8 cellular contexts compared by ENCODE assay signal in genomic region chr3:57756022-57756527, GRCh38. TPM values are rescaled to one million over a fixed set of nuclear protein-coding genes. Genes with fewer than 3 reads are reported as not detected.
DNase-seq lines count a peak whose midpoint lies in the region; ATAC-seq and TF ChIP-seq lines count a peak whose summit lies in the region.

A gene with protein sequence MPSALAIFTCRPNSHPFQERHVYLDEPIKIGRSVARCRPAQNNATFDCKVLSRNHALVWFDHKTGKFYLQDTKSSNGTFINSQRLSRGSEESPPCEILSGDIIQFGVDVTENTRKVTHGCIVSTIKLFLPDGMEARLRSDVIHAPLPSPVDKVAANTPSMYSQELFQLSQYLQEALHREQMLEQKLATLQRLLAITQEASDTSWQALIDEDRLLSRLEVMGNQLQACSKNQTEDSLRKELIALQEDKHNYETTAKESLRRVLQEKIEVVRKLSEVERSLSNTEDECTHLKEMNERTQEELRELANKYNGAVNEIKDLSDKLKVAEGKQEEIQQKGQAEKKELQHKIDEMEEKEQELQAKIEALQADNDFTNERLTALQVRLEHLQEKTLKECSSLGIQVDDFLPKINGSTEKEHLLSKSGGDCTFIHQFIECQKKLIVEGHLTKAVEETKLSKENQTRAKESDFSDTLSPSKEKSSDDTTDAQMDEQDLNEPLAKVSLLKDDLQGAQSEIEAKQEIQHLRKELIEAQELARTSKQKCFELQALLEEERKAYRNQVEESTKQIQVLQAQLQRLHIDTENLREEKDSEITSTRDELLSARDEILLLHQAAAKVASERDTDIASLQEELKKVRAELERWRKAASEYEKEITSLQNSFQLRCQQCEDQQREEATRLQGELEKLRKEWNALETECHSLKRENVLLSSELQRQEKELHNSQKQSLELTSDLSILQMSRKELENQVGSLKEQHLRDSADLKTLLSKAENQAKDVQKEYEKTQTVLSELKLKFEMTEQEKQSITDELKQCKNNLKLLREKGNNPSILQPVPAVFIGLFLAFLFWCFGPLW (plus strand): TSS chr3:57756309. CDS start chr3:57757652, 1,343 bp downstream.

- H3K4me3 Mint-ChIP-seq in activated CD4-positive, alpha-beta memory T cell treated with anti-CD3 and anti-CD28 coated beads for 36 hours: peak within 1 kb of the TSS; percentile 97

- H3K4me1 ChIP-seq in liver (ENCODE audit: control insufficient read depth in 4 of 4, insufficient read depth in 4 of 4, low read length in 3 of 4): peaks cover 2 to 28% (median 24%) of the 10 kb centered on the region in 4 donors

- CTCF ChIA-PET in activated CD4-positive, alpha-beta memory T cell treated with anti-CD3 and anti-CD28 coated beads for 36 hours (lab: Charles Lee): interaction anchor here (0.8 to 1.4 kb wide), 5 partner anchors 32 to 359 kb away, joined by 3 to 8 read pairs (median 3); partner anchors contain the start of gene PDE12

- H3K4me3 ChIP-seq in dorsolateral prefrontal cortex (peak within 1 kb of the TSS; percentile 61 to 98 (median 89)), liver (ENCODE audit: low read depth in 1 of 3, low read length in 3 of 3) (peak within 1 kb of the TSS; percentile 78 to 90 (median 84))

- no peaks in the 10 kb centered on the region for H3K36me3 ChIP-seq in liver (ENCODE audit: control insufficient read depth in 4 of 4, insufficient read depth in 3 of 4, low read depth in 1 of 4, low read length in 3 of 4)

- no peaks in the 10 kb centered on the region for H3K9me3 ChIP-seq in liver (ENCODE audit: control insufficient read depth in 4 of 4, low read length in 3 of 4)

- H3K9me3 Mint-ChIP-seq in activated CD4-positive, alpha-beta memory T cell treated with anti-CD3 and anti-CD28 coated beads for 36 hours: no peaks in the 10 kb centered on the region

- H3K27ac ChIP-seq in dorsolateral prefrontal cortex (peak within 1 kb of the TSS; percentile 60 to 98 (median 92)), liver (ENCODE audit: low read depth in 1 of 2, low read length in 2 of 2) (peak within 1 kb of the TSS; percentile 88 to 91)

- no peaks in the 10 kb centered on the region for H3K27me3 Mint-ChIP-seq in activated CD4-positive, alpha-beta memory T cell treated with anti-CD3 and anti-CD28 coated beads for 36 hours

- H3K27me3 ChIP-seq in dorsolateral prefrontal cortex: no peaks in the 10 kb centered on the region
- no peaks in the 10 kb centered on the region for H3K27me3 ChIP-seq in liver (ENCODE audit: control insufficient read depth in 4 of 4, insufficient read depth in 4 of 4, low read length in 3 of 4)

- peaks cover 37% of the 10 kb centered on the region for H3K4me1 Mint-ChIP-seq in activated CD4-positive, alpha-beta memory T cell treated with anti-CD3 and anti-CD28 coated beads for 36 hours (ENCODE audit: low read depth)

- ATAC-seq in GM19438 (IDR thresholded peaks at IDR 0.05; ENCODE audit: low read depth, unreplicated experiment): peak; percentile 84
- ATAC-seq in HG03575 (IDR thresholded peaks at IDR 0.05; ENCODE audit: extremely low read depth, insufficient number of reproducible peaks, low FRiP score, unreplicated experiment): peak; percentile 59

- POLR2A ChIA-PET in activated CD4-positive, alpha-beta memory T cell treated with anti-CD3 and anti-CD28 coated beads for 36 hours (lab: Charles Lee): interaction anchor here (0.6 to 1.9 kb wide), 6 partner anchors 63 to 1491 kb away, joined by 3 to 13 read pairs (median 3); partner anchors contain the start of genes ARF4, DENND6A, HTD2 and PDE12

- TF ChIP-seq CTCF in dorsolateral prefrontal cortex (IDR thresholded peaks at IDR 0.05 in 54 of 56, conservative IDR thresholded peaks at IDR 0.05 in 2 of 56; ENCODE audit: low read depth in 1 of 56, partially characterized antibody in 56 of 56): peak in 18 of 56 donors; percentile 7 to 49 (median 28)
- no peak for TF ChIP-seq CTCF in liver (IDR thresholded peaks at IDR 0.05; ENCODE audit: low read depth, low read length, missing input control)

- intact Hi-C loops in activated CD4-positive, alpha-beta memory T cell treated with anti-CD3 and anti-CD28 coated beads for 36 hours (cut with micrococcal nuclease): loop anchor here (1.0 to 10.0 kb wide), 8 partner anchors 49 to 676 kb away; partner anchors contain the start of genes APPL1, ARF4, PDE12 and PDHB
- intact Hi-C loops in dorsolateral prefrontal cortex (cut with DNase I): loop anchor here (1.0 to 10.0 kb wide), 4 partner anchors 64 to 201 kb away; partner anchors contain the start of genes ARF4 (in 2 of the 2) and PDE12 (in 2 of the 2)

- TF ChIP-seq RAD21 in liver (IDR thresholded peaks at IDR 0.05): peak; percentile 45 to 58

- DNase-seq in CD1c-positive myeloid dendritic cell (ENCODE audit: extremely low spot score) (peak; percentile 98), NCI-H82 treated with DMSO at 0.1 percent for 48 hours (lab: John Stamatoyannopoulos, UW; ENCODE audit: unreplicated experiment) (peak; percentile 89), dorsolateral prefrontal cortex (peak; percentile 94 to 98 (median 97))
- peak; percentile 98 for DNase-seq in activated CD4-positive, alpha-beta memory T cell treated with anti-CD3 and anti-CD28 coated beads for 36 hours
- peak; percentile 97 for DNase-seq in stimulated activated CD4-positive, alpha-beta T cell treated with anti-CD3 and anti-CD28 coated beads, Interleukin-4, amount 100 ng/mL, for 24 hours

- under 1% methylated on average over 41 of the region's 41 CpGs for WGBS in liver

- H3K36me3 Mint-ChIP-seq in activated CD4-positive, alpha-beta memory T cell treated with anti-CD3 and anti-CD28 coated beads for 36 hours: peaks cover 22% of the 10 kb centered on the region

- H3K27ac Mint-ChIP-seq in activated CD4-positive, alpha-beta memory T cell treated with anti-CD3 and anti-CD28 coated beads for 36 hours: peak within 1 kb of the TSS; percentile 98

- peak within 1 kb of the TSS; percentile 70 to 92 for H3K9ac ChIP-seq in liver (ENCODE audit: low read depth in 1 of 2, low read length in 2 of 2)

TF ChIP-seq in liver, 16 proteins besides CTCF, POLR2A, EP300 and RAD21 (continues in another document):
- TF ChIP-seq TAF1 (conservative IDR thresholded peaks at IDR 0.05): peak; percentile 72
- TF ChIP-seq SP1 (IDR thresholded peaks at IDR 0.05): peak; percentile 61
- TF ChIP-seq, protein P1, sequence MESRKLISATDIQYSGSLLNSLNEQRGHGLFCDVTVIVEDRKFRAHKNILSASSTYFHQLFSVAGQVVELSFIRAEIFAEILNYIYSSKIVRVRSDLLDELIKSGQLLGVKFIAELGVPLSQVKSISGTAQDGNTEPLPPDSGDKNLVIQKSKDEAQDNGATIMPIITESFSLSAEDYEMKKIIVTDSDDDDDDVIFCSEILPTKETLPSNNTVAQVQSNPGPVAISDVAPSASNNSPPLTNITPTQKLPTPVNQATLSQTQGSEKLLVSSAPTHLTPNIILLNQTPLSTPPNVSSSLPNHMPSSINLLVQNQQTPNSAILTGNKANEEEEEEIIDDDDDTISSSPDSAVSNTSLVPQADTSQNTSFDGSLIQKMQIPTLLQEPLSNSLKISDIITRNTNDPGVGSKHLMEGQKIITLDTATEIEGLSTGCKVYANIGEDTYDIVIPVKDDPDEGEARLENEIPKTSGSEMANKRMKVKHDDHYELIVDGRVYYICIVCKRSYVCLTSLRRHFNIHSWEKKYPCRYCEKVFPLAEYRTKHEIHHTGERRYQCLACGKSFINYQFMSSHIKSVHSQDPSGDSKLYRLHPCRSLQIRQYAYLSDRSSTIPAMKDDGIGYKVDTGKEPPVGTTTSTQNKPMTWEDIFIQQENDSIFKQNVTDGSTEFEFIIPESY (IDR thresholded peaks at IDR 0.05): peak; percentile 96
- TF ChIP-seq, protein P2, sequence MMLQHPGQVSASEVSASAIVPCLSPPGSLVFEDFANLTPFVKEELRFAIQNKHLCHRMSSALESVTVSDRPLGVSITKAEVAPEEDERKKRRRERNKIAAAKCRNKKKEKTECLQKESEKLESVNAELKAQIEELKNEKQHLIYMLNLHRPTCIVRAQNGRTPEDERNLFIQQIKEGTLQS (IDR thresholded peaks at IDR 0.05): peak; percentile 42
- peak; percentile 69 for TF ChIP-seq FOXA1 (IDR thresholded peaks at IDR 0.05)
- TF ChIP-seq EGR1 (IDR thresholded peaks at IDR 0.05; ENCODE audit: low read depth in 2 of 2): no peak
- peak; percentile 71 for TF ChIP-seq NR2F2 (IDR thresholded peaks at IDR 0.05)
- TF ChIP-seq FOXA2 (IDR thresholded peaks at IDR 0.05): no peak
- TF ChIP-seq JUND (IDR thresholded peaks at IDR 0.05): peak in 1 of 2 donors; percentile 37
- peak in 1 of 2 donors; percentile 80 for TF ChIP-seq GABPA (IDR thresholded peaks at IDR 0.05 in 1 of 2, conservative IDR thresholded peaks at IDR 0.05 in 1 of 2)
- TF ChIP-seq HNF4G (IDR thresholded peaks at IDR 0.05): no peak
- TF ChIP-seq REST (IDR thresholded peaks at IDR 0.05): peak; percentile 74
- TF ChIP-seq RXRA (IDR thresholded peaks at IDR 0.05): peak; percentile 63 to 67
- TF ChIP-seq YY1 (IDR thresholded peaks at IDR 0.05): peak; percentile 100
- TF ChIP-seq HNF4A (conservative IDR thresholded peaks at IDR 0.05): peak; percentile 51 to 53

RNA-seq across cellular contexts. Expression of the gene that starts here (rescaled TPM):
- total RNA-seq in activated CD4-positive, alpha-beta memory T cell treated with anti-CD3 and anti-CD28 coated beads for 36 hours: 10 to 100 TPM; 42.5 to 43.9 TPM
- total RNA-seq in dorsolateral prefrontal cortex (100 to 1,000 TPM in 1 of 120 experiments, 10 to 100 TPM in 119; 48.2 to 101 (median 69.5) TPM), liver (10 to 100 TPM; 27.3 to 37.8 TPM)
- 10 to 100 TPM; 10.2 to 11.5 TPM for polyA plus RNA-seq in liver

Comparison
In these comparisons a context has a peak if more than half of its experiments do, and no peak if none do; other contexts are left out.
1. Peak in every context shown above with its lines: DNase-seq, ATAC-seq, H3K4me3 ChIP-seq and H3K27ac ChIP-seq.